In genomic region chr5:74477082-74477453, GRCh38 we compare ENCODE assay signal across 19 cellular contexts.
"Had no signal": no experiment of that assay in that cellular context is flagged by ENCODE, and none has a peak within 500 bp of the region (broad histone marks: within the 10 kb centered on the region; RNA-seq: fewer than 3 reads in every experiment).

No MANE protein-coding gene starts in this region.

- H3K4me3 Mint-ChIP-seq: activated CD4-positive, alpha-beta memory T cell treated with anti-CD3 and anti-CD28 coated beads, Interleukin-2, amount 10 ng/mL, durations not matched to agents 7 days and 5 days; activated naive CD4-positive, alpha-beta T cell treated with anti-CD3 and anti-CD28 coated beads, Interleukin-2, amount 10 ng/mL, durations not matched to agents 7 days and 5 days; activated naive CD8-positive, alpha-beta T cell treated with anti-CD3 and anti-CD28 coated beads for 36 hours; activated T-cell treated with anti-CD3 and anti-CD28 coated beads, Interleukin-2, amount 50 U/mL, for 72 hours; T-helper 17 cell had no signal

- H3K9ac ChIP-seq: KMS-11 had no signal

- H3K4me2 ChIP-seq: KMS-11 had no signal

- H3K4me1 ChIP-seq: colonic mucosa had no signal

- H3K27ac ChIP-seq: colonic mucosa, KMS-11 had no signal

- H3K27ac Mint-ChIP-seq: activated CD4-positive, alpha-beta memory T cell treated with anti-CD3 and anti-CD28 coated beads, Interleukin-2, amount 10 ng/mL, durations not matched to agents 7 days and 5 days; activated naive CD4-positive, alpha-beta T cell treated with anti-CD3 and anti-CD28 coated beads, Interleukin-2, amount 10 ng/mL, durations not matched to agents 7 days and 5 days; activated naive CD8-positive, alpha-beta T cell treated with anti-CD3 and anti-CD28 coated beads for 36 hours; activated T-cell treated with anti-CD3 and anti-CD28 coated beads, Interleukin-2, amount 50 U/mL, for 72 hours; activated T-helper 2 cell treated with anti-CD3 and anti-CD28 coated beads, Interferon-gamma antibody, Interleukin-2, Interleukin-4, amounts not matched to agents 10 μg/mL and 5 μg/mL and 100 μg/mL, durations not matched to agents 14 hours and 24 hours and 36 hours; T-helper 17 cell had no signal

- H3K9me3 ChIP-seq: colonic mucosa had no signal

- H3K4me3 ChIP-seq: colonic mucosa had no signal

- H3K36me3 Mint-ChIP-seq: activated naive CD4-positive, alpha-beta T cell treated with anti-CD3 and anti-CD28 coated beads, Interleukin-2, amount 10 ng/mL, durations not matched to agents 7 days and 5 days; activated naive CD8-positive, alpha-beta T cell treated with anti-CD3 and anti-CD28 coated beads for 36 hours had no signal

- DNase-seq: activated CD4-positive, alpha-beta memory T cell treated with anti-CD3 and anti-CD28 coated beads, Interleukin-2, amount 10 ng/mL, durations not matched to agents 7 days and 5 days; activated CD4-positive, alpha-beta T cell treated with anti-CD3 and anti-CD28 coated beads, Interleukin-2, amount 50 U/mL, for 1 hour; activated CD4-positive, CD25-positive, alpha-beta regulatory T cell; activated gamma-delta T cell treated with Interleukin-2 at 50 U/mL for 16 hours; activated naive CD4-positive, alpha-beta T cell treated with anti-CD3 and anti-CD28 coated beads, Interleukin-2, amount 10 ng/mL, durations not matched to agents 7 days and 5 days; activated naive CD8-positive, alpha-beta T cell treated with anti-CD3 and anti-CD28 coated beads for 36 hours; activated T-cell treated with anti-CD3 and anti-CD28 coated beads for 4 hours; activated T-cell treated with anti-CD3 and anti-CD28 coated beads, Interleukin-2, amount 50 U/mL, for 72 hours; colonic mucosa; MM.1S; NCI-H146; NCI-H2081 treated with DMSO at 0.1 percent for 48 hours; NCI-H2171 treated with DMSO at 0.1 percent for 48 hours; NCI-H510A treated with DMSO at 0.1 percent for 48 hours; NCI-H69; T-helper 17 cell; T-helper 9 cell had no signal

- H3K9me3 Mint-ChIP-seq: activated CD4-positive, alpha-beta memory T cell treated with anti-CD3 and anti-CD28 coated beads, Interleukin-2, amount 10 ng/mL, durations not matched to agents 7 days and 5 days; activated naive CD4-positive, alpha-beta T cell treated with anti-CD3 and anti-CD28 coated beads, Interleukin-2, amount 10 ng/mL, durations not matched to agents 7 days and 5 days; activated naive CD8-positive, alpha-beta T cell treated with anti-CD3 and anti-CD28 coated beads for 36 hours; activated T-cell treated with anti-CD3 and anti-CD28 coated beads, Interleukin-2, amount 50 U/mL, for 72 hours; activated T-helper 2 cell treated with anti-CD3 and anti-CD28 coated beads, Interferon-gamma antibody, Interleukin-2, Interleukin-4, amounts not matched to agents 10 μg/mL and 5 μg/mL and 100 μg/mL, durations not matched to agents 14 hours and 24 hours and 36 hours had no signal

- H3K36me3 ChIP-seq: colonic mucosa had no signal

- H3K27me3 Mint-ChIP-seq: activated naive CD8-positive, alpha-beta T cell treated with anti-CD3 and anti-CD28 coated beads for 36 hours had no signal

- H3K4me1 Mint-ChIP-seq: activated naive CD4-positive, alpha-beta T cell treated with anti-CD3 and anti-CD28 coated beads, Interleukin-2, amount 10 ng/mL, durations not matched to agents 7 days and 5 days; activated naive CD8-positive, alpha-beta T cell treated with anti-CD3 and anti-CD28 coated beads for 36 hours had no signal

- ATAC-seq: activated T-cell treated with anti-CD3 and anti-CD28 coated beads, Interleukin-2, amount 50 U/mL, for 72 hours; T-helper 17 cell had no signal

- H3K27me3 ChIP-seq: colonic mucosa had no signal
